8 cellular contexts compared by ENCODE assay signal in genomic region chr6:31356946-31357466, GRCh38. TPM values are rescaled to one million over a fixed set of nuclear protein-coding genes. Genes with fewer than 3 reads are reported as not detected.
DNase-seq lines count a peak whose midpoint lies in the region; ATAC-seq and TF ChIP-seq lines count a peak whose summit lies in the region.

Gene HLA-B, minus strand, starts transcription at chr6:31357179. Its CDS starts 21 bp downstream, at chr6:31357158.

- TF ChIP-seq CTCF in left lung (IDR thresholded peaks at IDR 0.05) = no peak

- ATAC-seq in HG02938 (IDR thresholded peaks at IDR 0.05; ENCODE audit: unreplicated experiment) (peak; percentile 76), left lung (peak; percentile 94)

- H3K4me1 ChIP-seq in left lung = peaks cover 3 to 43% of the 10 kb centered on the region in 2 donors

- peak within 1 kb of the TSS; percentile 17 to 88 for H3K4me3 ChIP-seq in left lung

- no peaks in the 10 kb centered on the region for H3K9me3 ChIP-seq in left lung

- intact Hi-C loops in left lung (cut with DNase I) = no loop called here

- peaks cover 0 to 34% of the 10 kb centered on the region in 2 donors for H3K36me3 ChIP-seq in left lung

- H3K27ac ChIP-seq in left lung = peak within 1 kb of the TSS in 1 of 2 donors; percentile 95

- no peaks in the 10 kb centered on the region for H3K27me3 ChIP-seq in left lung

- DNase-seq in NCI-H187 treated with DMSO at 0.1 percent for 48 hours (lab: John Stamatoyannopoulos, UW) (peak; percentile 4), NCI-H187 (lab: John Stamatoyannopoulos, UW) (no peak), NCI-H2227 (lab: John Stamatoyannopoulos, UW; ENCODE audit: unreplicated experiment) (peak; percentile 63), dermis microvascular lymphatic vessel endothelial cell (ENCODE audit: low read depth in 2 of 2) (peak; percentile 78 to 92), left lung (peak; percentile 83 to 92)
- DNase-seq in activated CD4-positive, alpha-beta T cell treated with anti-CD3 and anti-CD28 coated beads, Interleukin-2, amount 50 U/mL, for 1 hour = peak; percentile 82
- DNase-seq in stimulated activated CD4-positive, alpha-beta T cell treated with anti-CD3 and anti-CD28 coated beads, Interleukin-2, amount 100 ng/mL, for 24 hours = peak; percentile 77 to 83

RNA-seq across cellular contexts. Expression of gene HLA-B, which starts in this region (rescaled TPM):
- total RNA-seq in dermis microvascular lymphatic vessel endothelial cell (258 and 476 TPM in 2 replicates), left lung (1,000 to 10,000 TPM; 2,303 to 2,503 TPM)

Comparison
In these comparisons a context has a peak if more than half of its experiments do, and no peak if none do; other contexts are left out.
1. DNase-seq: peak in NCI-H187 treated with DMSO at 0.1 percent for 48 hours (single experiment), NCI-H2227 (single experiment), activated CD4-positive, alpha-beta T cell treated with anti-CD3 and anti-CD28 coated beads, Interleukin-2, amount 50 U/mL, for 1 hour (single experiment), dermis microvascular lymphatic vessel endothelial cell (2 of 2), left lung (2 of 2) and stimulated activated CD4-positive, alpha-beta T cell treated with anti-CD3 and anti-CD28 coated beads, Interleukin-2, amount 100 ng/mL, for 24 hours (2 of 2); none in NCI-H187 (0 of 2).